15 cellular contexts compared by ENCODE assay signal in genomic region chr2:189129971-189130370, GRCh38. TPM values are rescaled to one million over a fixed set of nuclear protein-coding genes. Genes with fewer than 3 reads are reported as not detected.
A peak's percentile ranks its signal among the peaks of the same experiment; 100 is the strongest.
DNase-seq lines count a peak whose midpoint lies in the region; ATAC-seq and TF ChIP-seq lines count a peak whose summit lies in the region.
"Had no signal": no experiment of that assay in that cellular context is flagged by ENCODE, and none has a peak within 500 bp of the region (broad histone marks: within the 10 kb centered on the region; RNA-seq: fewer than 3 reads in every experiment).

No MANE protein-coding gene starts in this region.

- no peak overlapping the region for H2BK20ac ChIP-seq in IMR-90 (ENCODE audit: low read depth, low read length)

- H3K27me3 ChIP-seq in IMR-90 (ENCODE audit: control insufficient read depth, insufficient read depth, low read length) (no peaks in the 10 kb centered on the region), hepatocyte (no peaks in the 10 kb centered on the region)
- H3K27me3 ChIP-seq: BLaER1 had no signal

- H3K4me1 Mint-ChIP-seq in chondrocyte (ENCODE audit: low read depth) (peaks cover 84% of the 10 kb centered on the region), nephron (peaks cover 30% of the 10 kb centered on the region)

- no peak overlapping the region for H4K5ac ChIP-seq in IMR-90 (ENCODE audit: low read depth, low read length)

- H2BK5ac ChIP-seq in IMR-90 (ENCODE audit: low read depth, low read length, poor library complexity, severe bottlenecking): peak overlapping the region; percentile 85

- peak overlapping the region in 1 of 2 experiments; percentile 30; a peak in 1 of 4 replicates for H4K8ac ChIP-seq in IMR-90 (ENCODE audit: low read depth in 2 of 2, low read length in 2 of 2)

- no peak overlapping the region for H2AK5ac ChIP-seq in IMR-90 (ENCODE audit: low read depth, low read length)

- no peak overlapping the region for H2BK15ac ChIP-seq in IMR-90 (ENCODE audit: low read depth, low read length)

- peaks cover 0 to 45% of the 10 kb centered on the region in 2 experiments; a peak in 2 of 4 replicates for H3K79me1 ChIP-seq in IMR-90 (ENCODE audit: low read depth in 1 of 2, low read length in 2 of 2)

- BruUV-seq in IMR-90 (replicated peaks; lab: Mats Ljungman, UMichigan): no TSS peak

- H3K36me3 ChIP-seq in IMR-90 (ENCODE audit: control insufficient read depth, insufficient read depth, low read length): peaks cover 11% of the 10 kb centered on the region
- H3K36me3 ChIP-seq in hepatocyte (replicated peaks; ENCODE audit: insufficient read depth, low read depth): no peaks in the 10 kb centered on the region
- H3K36me3 ChIP-seq: BLaER1 had no signal

- H4K91ac ChIP-seq in IMR-90 (ENCODE audit: insufficient read depth, low read depth, low read length): no peak overlapping the region

- no peak overlapping the region for H3K4me3 ChIP-seq in IMR-90 (ENCODE audit: insufficient read depth, low read depth, low read length)
- H3K4me3 ChIP-seq in hepatocyte: no peak overlapping the region
- H3K4me3 ChIP-seq: BLaER1 had no signal

- peaks cover 84% of the 10 kb centered on the region for H3K79me2 ChIP-seq in hepatocyte

- no peaks in the 10 kb centered on the region for H3K9me2 ChIP-seq in hepatocyte (replicated peaks; ENCODE audit: insufficient read depth)

- H3K27me3 Mint-ChIP-seq in chondrocyte (ENCODE audit: low read depth) (no peaks in the 10 kb centered on the region), nephron (ENCODE audit: low read depth) (no peaks in the 10 kb centered on the region)
- H3K27me3 Mint-ChIP-seq: activated T-cell treated with anti-CD3 and anti-CD28 coated beads, Interleukin-2, amount 50 U/mL, for 24 hours had no signal

- WGBS in IMR-90 (ENCODE audit: extremely low coverage in 2 of 2, insufficient read length in 1 of 2), 2 experiments: no CpG with 5 or more reads among the region's 2 CpGs
- 73% methylated on average over 2 of the region's 2 CpGs for WGBS in hepatocyte (ENCODE audit: low lambda C conversion rate, missing lambda C conversion rate)

- H3K27ac Mint-ChIP-seq in chondrocyte (ENCODE audit: unreplicated experiment) (peak overlapping the region; percentile 93), nephron (peak overlapping the region; percentile 23 to 61 (median 41))
- H3K27ac Mint-ChIP-seq: activated T-cell treated with anti-CD3 and anti-CD28 coated beads, Interleukin-2, amount 50 U/mL, for 24 hours had no signal

- DNase-seq in AG08395 (ENCODE audit: low spot score): peak; percentile 79
- DNase-seq in IMR-90: peak; percentile 91
- no peak for DNase-seq in chondrocyte (ENCODE audit: low spot score)
- no peak for DNase-seq in ACHN
- no peak for DNase-seq in hepatocyte (ENCODE audit: low spot score)
- no peak for DNase-seq in NCI-H1417 treated with DMSO at 0.1 percent for 48 hours (lab: John Stamatoyannopoulos, UW)
- no peak for DNase-seq in T1000 (lab: John Stamatoyannopoulos, UW)
- DNase-seq: activated T-cell treated with anti-CD3 and anti-CD28 coated beads, Interleukin-2, amount 50 U/mL, for 24 hours; DND-41; NCI-H187; posterior cingulate gyrus had no signal

- H3K4me3 Mint-ChIP-seq in chondrocyte (ENCODE audit: unreplicated experiment): no peak overlapping the region
- H3K4me3 Mint-ChIP-seq in nephron: no peak overlapping the region
- H3K4me3 Mint-ChIP-seq: activated T-cell treated with anti-CD3 and anti-CD28 coated beads, Interleukin-2, amount 50 U/mL, for 24 hours had no signal

- H3K4me2 ChIP-seq in IMR-90 (ENCODE audit: low read depth, low read length) (peak overlapping the region; percentile 57; the same call in 1 of the 2 replicates), hepatocyte (no peak overlapping the region)
- H3K4me2 ChIP-seq: BLaER1, KMS-11 had no signal

- H3K9me3 ChIP-seq in IMR-90 (ENCODE audit: control insufficient read depth, insufficient read depth, low read length) (no peaks in the 10 kb centered on the region), hepatocyte (ENCODE audit: low read depth) (no peaks in the 10 kb centered on the region)
- H3K9me3 ChIP-seq: BLaER1 had no signal

- no peak for TF ChIP-seq POLR2A in IMR-90 (IDR thresholded peaks at IDR 0.05; ENCODE audit: low read depth, low read length)

- peak; percentile 80 for ATAC-seq in IMR-90 (ENCODE audit: low read depth)
- ATAC-seq: activated CD4-positive, CD25-positive, alpha-beta regulatory T cell treated with anti-CD3 and anti-CD28 coated beads, Interleukin-2, amount 50 U/mL, for 24 hours had no signal

- H3K36me3 Mint-ChIP-seq in chondrocyte (ENCODE audit: low read depth): peaks cover 22% of the 10 kb centered on the region
- H3K36me3 Mint-ChIP-seq in nephron (ENCODE audit: low read depth): peaks cover 4% of the 10 kb centered on the region

- no peak overlapping the region for H3K56ac ChIP-seq in IMR-90 (ENCODE audit: extremely low read depth, insufficient read depth, low read length)

- H2AK9ac ChIP-seq in IMR-90 (replicated peaks; ENCODE audit: low read depth, low read length, poor library complexity): no peak overlapping the region

- peak overlapping the region; percentile 17; the same call in 1 of the 2 replicates for H2BK120ac ChIP-seq in IMR-90 (ENCODE audit: low read depth, low read length)

- POLR2A ChIA-PET in IMR-90 (lab: Charles Lee; ENCODE audit: unreplicated experiment): no interaction called here

- H3K4me1 ChIP-seq in IMR-90 (ENCODE audit: control insufficient read depth, insufficient read depth, low read length) (peaks cover 11% of the 10 kb centered on the region), hepatocyte (ENCODE audit: insufficient read depth) (peaks cover 2% of the 10 kb centered on the region)
- H3K4me1 ChIP-seq: BLaER1 had no signal

- no peak for TF ChIP-seq RAD21 in IMR-90 (IDR thresholded peaks at IDR 0.05; ENCODE audit: low read length)

- H4K20me1 ChIP-seq in IMR-90 (ENCODE audit: insufficient read depth, low read length) (peaks cover 3% of the 10 kb centered on the region; the same call in 1 of the 2 replicates), hepatocyte (ENCODE audit: insufficient read depth, poor library complexity, severe bottlenecking) (peaks cover 4% of the 10 kb centered on the region)
- H4K20me1 ChIP-seq: BLaER1 had no signal

- H3K18ac ChIP-seq in IMR-90 (ENCODE audit: low read depth, low read length): no peak overlapping the region

- no peak overlapping the region for H2AFZ ChIP-seq in IMR-90 (replicated peaks; ENCODE audit: low read length, poor library complexity)
- no peak overlapping the region for H2AFZ ChIP-seq in hepatocyte

- intact Hi-C loops in IMR-90 (cut with micrococcal nuclease): no loop called here

- H3K9me3 Mint-ChIP-seq in chondrocyte (ENCODE audit: low read depth) (no peaks in the 10 kb centered on the region), nephron (no peaks in the 10 kb centered on the region)
- H3K9me3 Mint-ChIP-seq: activated T-cell treated with anti-CD3 and anti-CD28 coated beads, Interleukin-2, amount 50 U/mL, for 24 hours had no signal

- H3K14ac ChIP-seq in IMR-90 (replicated peaks; ENCODE audit: low read depth, low read length): no peak overlapping the region

- peak overlapping the region; percentile 29; the same call in 1 of the 2 replicates for H3K9ac ChIP-seq in IMR-90 (ENCODE audit: low read depth, low read length)
- H3K9ac ChIP-seq: BLaER1, KMS-11 had no signal

- H3K23ac ChIP-seq in IMR-90 (ENCODE audit: low read depth, low read length): peak overlapping the region; percentile 7; the same call in 1 of the 2 replicates

- in situ Hi-C loops in IMR-90 (cut with MboI; ENCODE audit: low sequenced_read_pairs) (no loop called here), ACHN (cut with HindIII; ENCODE audit: low pct_ligation_motif_present, low pct_unique_long_range_greater_than_20kb, low sequenced_read_pairs) (no loop called here)

- H3K4ac ChIP-seq in IMR-90 (ENCODE audit: low read depth, low read length): peak overlapping the region; percentile 16; the same call in 1 of the 2 replicates

- no peak for TF ChIP-seq CTCF in IMR-90 (conservative IDR thresholded peaks at IDR 0.05; ENCODE audit: low read depth, low read length)
- no peak for TF ChIP-seq CTCF in chondrocyte (IDR thresholded peaks at IDR 0.05)
- TF ChIP-seq CTCF in nephron (IDR thresholded peaks at IDR 0.05; ENCODE audit: unreplicated experiment in 3 of 3): no peak
- no peak for TF ChIP-seq CTCF in hepatocyte (IDR thresholded peaks at IDR 0.05; ENCODE audit: poor library complexity)

- peak overlapping the region; percentile 13; the same call in 1 of the 2 replicates for H3K27ac ChIP-seq in IMR-90 (ENCODE audit: insufficient read depth, low read length)
- H3K27ac ChIP-seq in hepatocyte: no peak overlapping the region
- H3K27ac ChIP-seq: BLaER1, KMS-11 had no signal

- no peaks in the 10 kb centered on the region for H3K9me1 ChIP-seq in IMR-90 (ENCODE audit: insufficient read depth, low read length)

- dilution Hi-C loops in IMR-90 (cut with HindIII; ENCODE audit: low sequenced_read_pairs, unreplicated experiment): no loop called here

- CTCF ChIA-PET in IMR-90 (lab: Yijun Ruan, JAX): interaction anchor here (0.8 kb wide), 1 partner anchor 130 kb away, joined by 3 read pairs; no protein-coding TSS in a partner anchor

TF ChIP-seq in IMR-90, 13 proteins besides CTCF, POLR2A, EP300 and RAD21 (continues in another document):
- no peak for TF ChIP-seq MAZ (IDR thresholded peaks at IDR 0.05; ENCODE audit: borderline replicate concordance, low read depth, low read length)
- TF ChIP-seq MXI1 (IDR thresholded peaks at IDR 0.05; ENCODE audit: borderline replicate concordance, low read depth, low read length): no peak
- TF ChIP-seq CEBPB (IDR thresholded peaks at IDR 0.05; ENCODE audit: low read depth, low read length): no peak
- TF ChIP-seq MAFK (IDR thresholded peaks at IDR 0.05; ENCODE audit: low read depth, low read length): no peak
- no peak for TF ChIP-seq NFE2L2 (IDR thresholded peaks at IDR 0.05; ENCODE audit: low read depth, low read length)
- TF ChIP-seq USF2 (IDR thresholded peaks at IDR 0.05; ENCODE audit: low read depth, low read length): no peak
- no peak for TF ChIP-seq CHD1 (IDR thresholded peaks at IDR 0.05; ENCODE audit: low read depth, low read length)
- no peak for TF ChIP-seq RFX5 (IDR thresholded peaks at IDR 0.05; ENCODE audit: low read depth, low read length)
- no peak for TF ChIP-seq RCOR1 (IDR thresholded peaks at IDR 0.05; ENCODE audit: insufficient replicate concordance, low read length)

RNA-seq across cellular contexts. Expression of gene COL5A2, which starts 49.6 kb away (rescaled TPM):
- total RNA-seq in IMR-90 (2012; rRNA removed) (235 and 257 TPM in 2 replicates), chondrocyte (1,927 to 2,200 TPM (median 1,930 TPM) in 3 replicates), hepatocyte (344 and 406 TPM in 2 replicates)
- polyA plus RNA-seq in IMR-90 (2012; rRNA removed) (155 and 181 TPM in 2 replicates), hepatocyte (131 and 137 TPM in 2 replicates)
- 85.6 and 111 TPM in 2 replicates for polyA plus RNA-seq in IMR-90 (2012; cell fraction: cytosol; rRNA removed)
- 121 and 233 TPM in 2 replicates for polyA plus RNA-seq in IMR-90 (2012; cell fraction: nucleus; rRNA removed; ENCODE audit: low replicate concordance)

Comparison
In these comparisons a context has a peak if more than half of its experiments do, and no peak if none do; other contexts are left out.
1. DNase-seq: peak in AG08395 (single experiment) and IMR-90 (single experiment); none in chondrocyte (single experiment), ACHN (single experiment), hepatocyte (single experiment), NCI-H1417 treated with DMSO at 0.1 percent for 48 hours (single experiment) and T1000 (single experiment).